In genomic region chr19:33176670-33177416, GRCh38 we compare ENCODE assay signal across 8 cellular contexts. TPM values are rescaled to one million over a fixed set of nuclear protein-coding genes. Genes with fewer than 3 reads are reported as not detected.
DNase-seq lines count a peak whose midpoint lies in the region; ATAC-seq and TF ChIP-seq lines count a peak whose summit lies in the region.

No MANE protein-coding gene starts in this region.

- H3K4me3 Mint-ChIP-seq in chondrocyte (ENCODE audit: unreplicated experiment) = peak overlapping the region; percentile 92

- DNase-seq in AG20443 (ENCODE audit: low spot score) = peak; percentile 98
- DNase-seq in NCI-H446 (lab: John Stamatoyannopoulos, UW) = peak; percentile 98 to 100
- peak; percentile 96 for DNase-seq in activated CD4-positive, CD25-positive, alpha-beta regulatory T cell treated with anti-CD3 and anti-CD28 coated beads, Interleukin-2, amount 50 U/mL, for 72 hours
- peak; percentile 99 for DNase-seq in chondrocyte (ENCODE audit: low spot score)
- peak; percentile 90 for DNase-seq in kidney epithelial cell (ENCODE audit: low read depth)
- peak; percentile 97 for DNase-seq in stimulated activated CD4-positive, alpha-beta T cell treated with anti-CD3 and anti-CD28 coated beads, Interleukin-15, amount 100 ng/mL, for 48 hours (ENCODE audit: low read depth in 2 of 2)

- peak overlapping the region; percentile 90 for H3K4me3 ChIP-seq in kidney epithelial cell (ENCODE audit: low read depth, low read length)

- H3K27me3 ChIP-seq in kidney epithelial cell (ENCODE audit: control insufficient read depth, insufficient read depth, low read length) = no peaks in the 10 kb centered on the region

- peak overlapping the region; percentile 97 for H3K27ac Mint-ChIP-seq in chondrocyte (ENCODE audit: unreplicated experiment)

- ATAC-seq in GM19025 (IDR thresholded peaks at IDR 0.05; ENCODE audit: low read depth, unreplicated experiment) (peak; percentile 76), HG03342 (IDR thresholded peaks at IDR 0.05; ENCODE audit: unreplicated experiment) (peak; percentile 84)

- H3K4me1 Mint-ChIP-seq in chondrocyte (ENCODE audit: low read depth) = peaks cover 28% of the 10 kb centered on the region

- H3K27me3 Mint-ChIP-seq in chondrocyte (ENCODE audit: low read depth) = no peaks in the 10 kb centered on the region

- peak; percentile 64 for TF ChIP-seq CTCF in chondrocyte (IDR thresholded peaks at IDR 0.05)
- no peak for TF ChIP-seq CTCF in kidney epithelial cell (IDR thresholded peaks at IDR 0.05; ENCODE audit: insufficient read depth, low read length, poor library complexity, severe bottlenecking)

- H3K9me3 Mint-ChIP-seq in chondrocyte (ENCODE audit: low read depth) = no peaks in the 10 kb centered on the region

- no peaks in the 10 kb centered on the region for H3K36me3 ChIP-seq in kidney epithelial cell (ENCODE audit: control insufficient read depth, insufficient read depth, low read length)

- no peaks in the 10 kb centered on the region for H3K36me3 Mint-ChIP-seq in chondrocyte (ENCODE audit: low read depth)

RNA-seq across cellular contexts. Expression of gene LRP3, which starts 17.3 kb away (rescaled TPM):
- total RNA-seq in chondrocyte (31.2 to 36.4 TPM (median 33.2 TPM) in 3 replicates), kidney epithelial cell (42.8 and 54.8 TPM in 2 replicates)

RNA-seq across cellular contexts. Expression of gene WDR88, which starts 44.9 kb away (rescaled TPM):
- total RNA-seq in chondrocyte (not detected in 3 replicates), kidney epithelial cell (not detected in 2 replicates)

RNA-seq across cellular contexts. Expression of gene SLC7A10, which starts 48.8 kb away (rescaled TPM):
- not detected in 3 replicates for total RNA-seq in chondrocyte
- total RNA-seq in kidney epithelial cell = not detected in 2 replicates

Comparison
In these comparisons a context has a peak if more than half of its experiments do, and no peak if none do; other contexts are left out.
1. Peak in every context shown above with its lines: DNase-seq, ATAC-seq and H3K4me3 ChIP-seq.